16 cellular contexts compared by ENCODE assay signal in the genomic region with DNA sequence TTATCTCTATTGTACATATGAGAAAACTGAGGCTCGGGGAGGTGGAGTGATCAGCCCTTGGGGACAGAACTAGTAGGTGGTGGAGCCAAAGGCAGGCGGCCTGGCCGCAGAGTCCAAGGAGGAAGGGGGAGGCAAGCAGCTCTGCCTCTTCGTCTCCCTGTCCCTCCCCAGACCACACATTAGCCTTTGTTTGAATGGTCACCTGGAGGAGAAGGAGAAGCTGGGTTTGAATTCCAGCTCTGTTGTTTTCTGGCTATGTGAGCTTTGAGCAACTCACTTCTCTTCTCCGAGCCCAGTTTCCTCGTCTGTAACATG. TPM values are rescaled to one million over a fixed set of nuclear protein-coding genes. Genes with fewer than 3 reads are reported as not detected.
DNase-seq lines count a peak whose midpoint lies in the region; ATAC-seq and TF ChIP-seq lines count a peak whose summit lies in the region.
"Had no signal": no experiment of that assay in that cellular context is flagged by ENCODE, and none has a peak within 500 bp of the region (broad histone marks: within the 10 kb centered on the region; RNA-seq: fewer than 3 reads in every experiment).

No MANE protein-coding gene starts in this region.

- H3K27ac Mint-ChIP-seq in MCF 10A (ENCODE audit: low read depth, unreplicated experiment), result peak overlapping the region; percentile 14

- WGBS in mammary epithelial cell (ENCODE audit: low coverage, missing lambda C conversion rate), result 77% methylated on average over 4 of the region's 6 CpGs

- no peak overlapping the region for H3K4me3 Mint-ChIP-seq in MCF 10A (ENCODE audit: unreplicated experiment)

- POLR2A ChIA-PET in MCF 10A (lab: Yijun Ruan, JAX) (interaction anchor here (0.6 to 4.0 kb wide), 19 partner anchors 9 to 147 kb away, joined by 3 to 40 read pairs (median 5); no protein-coding TSS in a partner anchor), PC-3 (lab: Charles Lee; ENCODE audit: unreplicated experiment) (no interaction called here)

- H3K4me1 ChIP-seq in mammary epithelial cell (ENCODE audit: insufficient read depth, low read length), result peaks cover 9% of the 10 kb centered on the region
- peaks cover 7% of the 10 kb centered on the region; the same call in 1 of the 2 replicates for H3K4me1 ChIP-seq in PC-3 (ENCODE audit: insufficient read depth, low read length)

- peaks cover 30% of the 10 kb centered on the region for H3K4me1 Mint-ChIP-seq in MCF 10A (ENCODE audit: insufficient read depth, unreplicated experiment)

- intact Hi-C loops in MCF 10A (cut with micrococcal nuclease) (loop anchor here (1.0 kb wide), 1 partner anchor 60 kb away; no protein-coding TSS in a partner anchor), mammary epithelial cell (cut with micrococcal nuclease) (loop anchor here (1.0 to 5.0 kb wide), 2 partner anchors 60 to 1547 kb away; a partner anchor contains a TSS), PC-3 (cut with micrococcal nuclease) (no loop called here)

- DNase-seq in MCF 10A (ENCODE audit: unreplicated experiment) (no peak), mammary epithelial cell (no peak), PC-3 (no peak), NCI-H226 (no peak)
- no peak for DNase-seq in activated T-cell treated with anti-CD3 and anti-CD28 coated beads, Interleukin-2, amount 50 U/mL, for 1 hour
- DNase-seq: SIG-M5 had no signal

- no peak overlapping the region for H3K9ac ChIP-seq in mammary epithelial cell (ENCODE audit: insufficient read depth, low read length)
- H3K9ac ChIP-seq in PC-3 (ENCODE audit: low read length), result no peak overlapping the region
- H3K9ac ChIP-seq: GM23248 had no signal

- no peak overlapping the region for H2AFZ ChIP-seq in mammary epithelial cell (ENCODE audit: low read depth, low read length)
- no peak overlapping the region for H2AFZ ChIP-seq in PC-3 (ENCODE audit: low read length)
- H2AFZ ChIP-seq: GM23248 had no signal

- dilution Hi-C loops in mammary epithelial cell (cut with HindIII; ENCODE audit: low sequenced_read_pairs), result no loop called here

- H3K36me3 ChIP-seq in mammary epithelial cell (ENCODE audit: insufficient read depth, low read length) (no peaks in the 10 kb centered on the region), PC-3 (ENCODE audit: low read depth, low read length) (no peaks in the 10 kb centered on the region)
- H3K36me3 ChIP-seq: Peyer's patch had no signal

- H3K4me3 ChIP-seq in mammary epithelial cell (replicated peaks in 1 of 3; ENCODE audit: insufficient read depth in 1 of 3, low read depth in 2 of 3, low read length in 3 of 3), result no peak overlapping the region
- H3K4me3 ChIP-seq in PC-3 (ENCODE audit: low read length), result no peak overlapping the region
- H3K4me3 ChIP-seq: GM23248, Peyer's patch had no signal

- no peaks in the 10 kb centered on the region for H3K79me2 ChIP-seq in mammary epithelial cell (ENCODE audit: insufficient read depth, low read length)
- no peaks in the 10 kb centered on the region for H3K79me2 ChIP-seq in PC-3 (ENCODE audit: low read length)

- H3K9me2 ChIP-seq in PC-3 (replicated peaks; ENCODE audit: low read length), result no peaks in the 10 kb centered on the region

- TF ChIP-seq CTCF in MCF 10A (IDR thresholded peaks at IDR 0.05; ENCODE audit: unreplicated experiment) (no peak), mammary epithelial cell (conservative IDR thresholded peaks at IDR 0.05 in 1 of 2, IDR thresholded peaks at IDR 0.05 in 1 of 2; ENCODE audit: extremely low read depth in 1 of 2, insufficient read depth in 1 of 2, low read depth in 1 of 2, low read length in 2 of 2) (no peak), PC-3 (conservative IDR thresholded peaks at IDR 0.05; ENCODE audit: low read depth, low read length) (no peak)

- H3K9me3 ChIP-seq in mammary epithelial cell (replicated peaks; ENCODE audit: insufficient read depth, low read length) (no peaks in the 10 kb centered on the region), PC-3 (ENCODE audit: low read length) (no peaks in the 10 kb centered on the region)
- H3K9me3 ChIP-seq: Peyer's patch had no signal

- no peaks in the 10 kb centered on the region for H3F3A ChIP-seq in PC-3 (ENCODE audit: low read length, unreplicated experiment)

- no peaks in the 10 kb centered on the region for H3K9me3 Mint-ChIP-seq in MCF 10A (ENCODE audit: unreplicated experiment)
- H3K9me3 Mint-ChIP-seq: CD4-positive, CD25-positive, alpha-beta regulatory T cell had no signal

- H4K20me1 ChIP-seq in mammary epithelial cell (ENCODE audit: insufficient read depth, low read length) (no peaks in the 10 kb centered on the region), PC-3 (ENCODE audit: low read length) (no peaks in the 10 kb centered on the region)

- CTCF ChIA-PET in MCF 10A (lab: Yijun Ruan, JAX), result interaction anchor here (0.7 to 7.1 kb wide), 13 partner anchors 10 to 142 kb away, joined by 3 to 198 read pairs (median 6); a partner anchor contains a TSS
- CTCF ChIA-PET in mammary epithelial cell (lab: Charles Lee; ENCODE audit: low non-redundant PET), result interaction anchor here (2.1 kb wide), 1 partner anchor 60 kb away, joined by 111 read pairs; no protein-coding TSS in a partner anchor
- CTCF ChIA-PET in PC-3 (lab: Charles Lee), result interaction anchor here (2.4 kb wide), 1 partner anchor 60 kb away, joined by 67 read pairs; no protein-coding TSS in a partner anchor

- in situ Hi-C loops in mammary epithelial cell (cut with MboI; ENCODE audit: low sequenced_read_pairs in 2 of 2), result loop anchor here (5.0 kb wide), 2 partner anchors 57 to 62 kb away; a partner anchor contains a TSS

- no peak overlapping the region for H3K4me2 ChIP-seq in mammary epithelial cell (ENCODE audit: insufficient read depth, low read depth, low read length)
- peak overlapping the region; percentile 29; the same call in 1 of the 2 replicates for H3K4me2 ChIP-seq in PC-3 (ENCODE audit: low read length)

- H3K27me3 ChIP-seq in mammary epithelial cell (ENCODE audit: insufficient read depth, low read length) (no peaks in the 10 kb centered on the region), PC-3 (ENCODE audit: low read length) (0 out of 2 replicates have a peak, but pooled peaks cover under 1% of the 10 kb centered on the region)
- H3K27me3 ChIP-seq: Peyer's patch had no signal

- no peak overlapping the region for H3K27ac ChIP-seq in mammary epithelial cell (ENCODE audit: insufficient read depth, low read depth, low read length)
- H3K27ac ChIP-seq in PC-3 (ENCODE audit: low read length), result no peak overlapping the region
- H3K27ac ChIP-seq in cingulate gyrus (ENCODE audit: low read depth, low read length), result peak overlapping the region; percentile 47
- H3K27ac ChIP-seq in temporal lobe (ENCODE audit: low read depth, low read length), result peak overlapping the region; percentile 82
- H3K27ac ChIP-seq: GM23248, HL-60 had no signal

- BruUV-seq in MCF 10A (replicated peaks; lab: Mats Ljungman, UMichigan), result no TSS peak
- BruUV-seq in mammary epithelial cell (replicated peaks; lab: Mats Ljungman, UMichigan), result no TSS peak
- BruUV-seq in PC-3 (replicated peaks; lab: Mats Ljungman, UMichigan), result no TSS peak

- peaks cover 65% of the 10 kb centered on the region for H3K36me3 Mint-ChIP-seq in MCF 10A (ENCODE audit: insufficient read depth, unreplicated experiment)
- H3K36me3 Mint-ChIP-seq: CD4-positive, CD25-positive, alpha-beta regulatory T cell had no signal

- ATAC-seq in PC-3, result no peak
- ATAC-seq in HG02642 (IDR thresholded peaks at IDR 0.05; ENCODE audit: poor library complexity, unreplicated experiment), result no peak

- H3K27me3 Mint-ChIP-seq in MCF 10A (ENCODE audit: insufficient read depth, unreplicated experiment), result no peaks in the 10 kb centered on the region

RNA-seq across cellular contexts. Expression of a gene that starts 21.4 kb away (rescaled TPM):
- total RNA-seq in MCF 10A (2022), result 15.9 and 21.6 TPM in 2 replicates
- total RNA-seq in mammary epithelial cell, result 1 to 10 TPM in 1 of 2 donors, not detected in 1; 1.7 TPM
- 1.8 TPM for polyA plus RNA-seq in mammary epithelial cell
- 0.62 TPM for polyA minus RNA-seq in mammary epithelial cell
- not detected in 2 replicates for total RNA-seq in PC-3 (2014; rRNA removed)
- 3.9 TPM for total RNA-seq in temporal lobe
- total RNA-seq: Calu3, G401, GM23248 had no signal

RNA-seq across cellular contexts. Expression of a gene that starts 55.6 kb away (rescaled TPM):
- total RNA-seq in MCF 10A (2022), result 0.32 and 0.47 TPM in 2 replicates
- not detected for total RNA-seq in mammary epithelial cell
- polyA plus RNA-seq in mammary epithelial cell, result 0.05 TPM
- not detected for polyA minus RNA-seq in mammary epithelial cell
- total RNA-seq in PC-3 (2014; rRNA removed), result 0.63 TPM in 1 of 2 replicates, not detected in the other
- total RNA-seq in temporal lobe, result under 0.01 TPM
- total RNA-seq: Calu3, M059J, Peyer's patch had no signal
- polyA plus RNA-seq: CD4-positive, CD25-positive, alpha-beta regulatory T cell; GM23248 had no signal

Comparison
In these comparisons a context has a peak if more than half of its experiments do, and no peak if none do; other contexts are left out.
1. H3K27ac ChIP-seq: peak in cingulate gyrus (single experiment) and temporal lobe (single experiment); none in mammary epithelial cell (single experiment) and PC-3 (single experiment).